Comparison of ENCODE assay signal across 8 cellular contexts in genomic region chr19:18932216-18932841, GRCh38. TPM values are rescaled to one million over a fixed set of nuclear protein-coding genes. Genes with fewer than 3 reads are reported as not detected.
A peak's percentile ranks its signal among the peaks of the same experiment; 100 is the strongest.
DNase-seq lines count a peak whose midpoint lies in the region; ATAC-seq, FAIRE-seq and TF ChIP-seq lines count a peak whose summit lies in the region.

No MANE protein-coding gene starts in this region.

- H3K4me2 ChIP-seq in endothelial cell of umbilical vein (ENCODE audit: insufficient read depth, low read length): no peak overlapping the region

- H3K27me3 Mint-ChIP-seq in naive thymus-derived CD4-positive, alpha-beta T cell: peaks cover 0 to 15% (median 8%) of the 10 kb centered on the region in 5 donors
- peaks cover 11% of the 10 kb centered on the region for H3K27me3 Mint-ChIP-seq in stimulated activated naive CD8-positive, alpha-beta T cell treated with anti-CD3 and anti-CD28 coated beads, Interleukin-15, Interleukin-2, amounts not matched to agents 100 ng/mL and 50 ng/mL, for 24 hours

- no TSS peak for BruUV-seq in endothelial cell of umbilical vein (replicated peaks; lab: Mats Ljungman, UMichigan)

- H3K9me3 ChIP-seq in endothelial cell of umbilical vein (replicated peaks; ENCODE audit: control insufficient read depth, insufficient read depth, low read length): no peaks in the 10 kb centered on the region
- H3K9me3 ChIP-seq in naive thymus-derived CD4-positive, alpha-beta T cell (ENCODE audit: control insufficient read depth in 2 of 3, low read length in 3 of 3): no peaks in the 10 kb centered on the region

- no peak for TF ChIP-seq POLR2A in endothelial cell of umbilical vein (IDR thresholded peaks at IDR 0.05; ENCODE audit: low read depth, low read length)

- peak; percentile 60 for FAIRE-seq in endothelial cell of umbilical vein (lab: Jason Lieb, UNC)

- POLR2A ChIA-PET in endothelial cell of umbilical vein (lab: Charles Lee): interaction anchor here (0.6 kb wide), 1 partner anchor 54 kb away, joined by 3 read pairs; no protein-coding TSS in a partner anchor
- POLR2A ChIA-PET in naive thymus-derived CD4-positive, alpha-beta T cell (lab: Charles Lee): interaction anchor here (0.5 to 2.0 kb wide), 3 partner anchors 13 to 234 kb away, joined by 3 to 8 read pairs (median 4); partner anchors contain the start of genes COPE and DDX49

- H3K36me3 Mint-ChIP-seq in naive thymus-derived CD4-positive, alpha-beta T cell: no peaks in the 10 kb centered on the region
- no peaks in the 10 kb centered on the region for H3K36me3 Mint-ChIP-seq in stimulated activated naive CD8-positive, alpha-beta T cell treated with anti-CD3 and anti-CD28 coated beads, Interleukin-15, Interleukin-2, amounts not matched to agents 100 ng/mL and 50 ng/mL, for 24 hours (ENCODE audit: low read depth)

- H3K27ac ChIP-seq in endothelial cell of umbilical vein (ENCODE audit: insufficient read depth, low read depth, low read length): no peak overlapping the region
- peak overlapping the region; percentile 39 for H3K27ac ChIP-seq in naive thymus-derived CD4-positive, alpha-beta T cell (ENCODE audit: low read depth, low read length)

- H4K20me1 ChIP-seq in endothelial cell of umbilical vein (replicated peaks; ENCODE audit: control insufficient read depth, extremely low read depth, insufficient read depth, low read length): no peaks in the 10 kb centered on the region

- peak; percentile 99 for ATAC-seq in naive thymus-derived CD4-positive, alpha-beta T cell
- ATAC-seq in HG02973 (IDR thresholded peaks at IDR 0.05; ENCODE audit: unreplicated experiment) (no peak), GM19452 (IDR thresholded peaks at IDR 0.05; ENCODE audit: unreplicated experiment) (no peak)

- H3K4me3 Mint-ChIP-seq in naive thymus-derived CD4-positive, alpha-beta T cell: peak overlapping the region; percentile 63 to 91 (median 80)
- H3K4me3 Mint-ChIP-seq in stimulated activated naive CD8-positive, alpha-beta T cell treated with anti-CD3 and anti-CD28 coated beads, Interleukin-15, Interleukin-2, amounts not matched to agents 100 ng/mL and 50 ng/mL, for 24 hours: peak overlapping the region; percentile 62

- peaks cover 8 to 43% of the 10 kb centered on the region in 2 experiments for H3K36me3 ChIP-seq in endothelial cell of umbilical vein (ENCODE audit: control insufficient read depth in 2 of 2, extremely low read depth in 1 of 2, insufficient read depth in 2 of 2, low read length in 2 of 2)
- peaks cover 0 to 14% (median 0%) of the 10 kb centered on the region in 3 experiments for H3K36me3 ChIP-seq in naive thymus-derived CD4-positive, alpha-beta T cell (ENCODE audit: control insufficient read depth in 2 of 3, insufficient read depth in 3 of 3, low read length in 3 of 3)

- H3K9me1 ChIP-seq in endothelial cell of umbilical vein (replicated peaks; ENCODE audit: control insufficient read depth, extremely low read depth, insufficient read depth, low read length): no peaks in the 10 kb centered on the region

- CTCF ChIA-PET in endothelial cell of umbilical vein (lab: Charles Lee): interaction anchor here (3.9 kb wide), 1 partner anchor 54 kb away, joined by 16 read pairs; no protein-coding TSS in a partner anchor
- CTCF ChIA-PET in naive thymus-derived CD4-positive, alpha-beta T cell (lab: Charles Lee): no interaction called here

- DNase-seq in G401 (ENCODE audit: low spot score) (peak; percentile 44), NCI-H748 treated with DMSO at 0.1 percent for 48 hours (lab: John Stamatoyannopoulos, UW) (peak; percentile 25), endothelial cell of umbilical vein (ENCODE audit: low read depth, low spot score) (peak; percentile 58)
- peak; percentile 52 for DNase-seq in activated CD8-positive, alpha-beta memory T cell treated with anti-CD3 and anti-CD28 coated beads, Interleukin-2, amount 50 U/mL, for 1 hour (ENCODE audit: extremely low read depth)
- DNase-seq in naive thymus-derived CD4-positive, alpha-beta T cell: peak; percentile 55 to 85 (median 72)

- no peak overlapping the region for H3K4me3 ChIP-seq in endothelial cell of umbilical vein (replicated peaks in 1 of 3; ENCODE audit: insufficient read depth in 1 of 3, low read depth in 1 of 3, low read length in 3 of 3)
- peak overlapping the region; percentile 55 for H3K4me3 ChIP-seq in naive thymus-derived CD4-positive, alpha-beta T cell (ENCODE audit: low read length)

- H3K4me1 Mint-ChIP-seq in naive thymus-derived CD4-positive, alpha-beta T cell: peaks cover 0 to 15% (median 8%) of the 10 kb centered on the region in 7 donors
- H3K4me1 Mint-ChIP-seq in stimulated activated naive CD8-positive, alpha-beta T cell treated with anti-CD3 and anti-CD28 coated beads, Interleukin-15, Interleukin-2, amounts not matched to agents 100 ng/mL and 50 ng/mL, for 24 hours (ENCODE audit: low read depth): peaks cover 4% of the 10 kb centered on the region

- dilution Hi-C loops in endothelial cell of umbilical vein (cut with MboI; ENCODE audit: extremely low pct_ligation_motif_present, low sequenced_read_pairs): no loop called here

- TF ChIP-seq CTCF in endothelial cell of umbilical vein (IDR thresholded peaks at IDR 0.05; ENCODE audit: extremely low read depth in 1 of 2, insufficient read depth in 1 of 2, low read depth in 1 of 2, low read length in 2 of 2): no peak

- no peaks in the 10 kb centered on the region for H3K4me1 ChIP-seq in endothelial cell of umbilical vein (ENCODE audit: control insufficient read depth, extremely low read depth, insufficient read depth, low read length)
- peaks cover 3 to 7% of the 10 kb centered on the region in 2 donors for H3K4me1 ChIP-seq in naive thymus-derived CD4-positive, alpha-beta T cell (ENCODE audit: control insufficient read depth in 2 of 2, insufficient read depth in 2 of 2, low read length in 2 of 2)

- H3K9me3 Mint-ChIP-seq in naive thymus-derived CD4-positive, alpha-beta T cell: peaks cover 0 to 1% (median 0%) of the 10 kb centered on the region in 11 donors
- H3K9me3 Mint-ChIP-seq in stimulated activated naive CD8-positive, alpha-beta T cell treated with anti-CD3 and anti-CD28 coated beads, Interleukin-15, Interleukin-2, amounts not matched to agents 100 ng/mL and 50 ng/mL, for 24 hours: no peaks in the 10 kb centered on the region

- H3K79me2 ChIP-seq in endothelial cell of umbilical vein (ENCODE audit: control insufficient read depth, insufficient read depth, low read length): no peaks in the 10 kb centered on the region

- in situ Hi-C loops in G401 (cut with HindIII; ENCODE audit: low sequenced_read_pairs): no loop called here

- no peak overlapping the region for H2AFZ ChIP-seq in endothelial cell of umbilical vein (ENCODE audit: low read depth, low read length)

- peak overlapping the region in 4 of 9 donors; percentile 2 to 84 (median 16) for H3K27ac Mint-ChIP-seq in naive thymus-derived CD4-positive, alpha-beta T cell
- H3K27ac Mint-ChIP-seq in stimulated activated naive CD8-positive, alpha-beta T cell treated with anti-CD3 and anti-CD28 coated beads, Interleukin-15, Interleukin-2, amounts not matched to agents 100 ng/mL and 50 ng/mL, for 24 hours: peak overlapping the region; percentile 50

- H3K9ac ChIP-seq in endothelial cell of umbilical vein (replicated peaks; ENCODE audit: extremely low read depth, insufficient read depth, low read length): no peak overlapping the region

- H3K27me3 ChIP-seq in endothelial cell of umbilical vein (ENCODE audit: control insufficient read depth in 2 of 2, insufficient read depth in 2 of 2, low read length in 2 of 2): no peaks in the 10 kb centered on the region
- H3K27me3 ChIP-seq in naive thymus-derived CD4-positive, alpha-beta T cell (ENCODE audit: control insufficient read depth in 2 of 2, insufficient read depth in 2 of 2, low read length in 2 of 2): no peaks in the 10 kb centered on the region

- intact Hi-C loops in endothelial cell of umbilical vein (cut with micrococcal nuclease): loop anchor here (2.0 kb wide), 1 partner anchor 54 kb away; no protein-coding TSS in a partner anchor
- intact Hi-C loops in naive thymus-derived CD4-positive, alpha-beta T cell (cut with micrococcal nuclease): loop anchor here (1.0 to 5.0 kb wide), 2 partner anchors 13 to 295 kb away; partner anchors contain the start of genes COPE (in 1 of the 2), DDX49 (in 1 of the 2) and KLHL26 (in 1 of the 2)

RNA-seq across cellular contexts. Expression of gene HOMER3, which starts 8.7 kb away (rescaled TPM):
- 25.0 and 57.7 TPM in 2 replicates for total RNA-seq in G401 (2014; rRNA removed; shearing (Covaris generic))
- total RNA-seq in endothelial cell of umbilical vein: 131 and 139 TPM in 2 replicates
- polyA plus RNA-seq in endothelial cell of umbilical vein: 180 and 184 TPM in 2 replicates
- polyA plus RNA-seq in endothelial cell of umbilical vein (2011; cell fraction: cytosol; rRNA removed): 87.0 and 149 TPM in 2 replicates
- 180 and 225 TPM in 2 replicates for polyA plus RNA-seq in endothelial cell of umbilical vein (2011; cell fraction: nucleus; rRNA removed)
- polyA plus RNA-seq in endothelial cell of umbilical vein (2012): 111 and 166 TPM in 2 replicates
- 82.4 and 98.5 TPM in 2 replicates for polyA minus RNA-seq in endothelial cell of umbilical vein
- 9.4 TPM for polyA minus RNA-seq in endothelial cell of umbilical vein (2011; cell fraction: cytosol; rRNA and poly(A)+ RNA removed)
- 43.0 and 63.2 TPM in 2 replicates for polyA minus RNA-seq in endothelial cell of umbilical vein (2011; cell fraction: nucleus; rRNA and poly(A)+ RNA removed)
- 10 to 100 TPM in 1 of 5 experiments, 1 to 10 TPM in 1, under 1 TPM in 2, not detected in 1; 0.53 to 16.3 (median 1.4) TPM for total RNA-seq in naive thymus-derived CD4-positive, alpha-beta T cell
- not detected for polyA plus RNA-seq in naive thymus-derived CD4-positive, alpha-beta T cell

RNA-seq across cellular contexts. Expression of gene DDX49, which starts 12.8 kb away (rescaled TPM):
- 64.6 and 77.8 TPM in 2 replicates for total RNA-seq in G401 (2014; rRNA removed; shearing (Covaris generic))
- total RNA-seq in endothelial cell of umbilical vein: 47.7 and 51.9 TPM in 2 replicates
- 60.1 and 61.8 TPM in 2 replicates for polyA plus RNA-seq in endothelial cell of umbilical vein
- polyA plus RNA-seq in endothelial cell of umbilical vein (2011; cell fraction: cytosol; rRNA removed): 39.0 and 47.3 TPM in 2 replicates
- 46.8 and 57.5 TPM in 2 replicates for polyA plus RNA-seq in endothelial cell of umbilical vein (2011; cell fraction: nucleus; rRNA removed)
- polyA plus RNA-seq in endothelial cell of umbilical vein (2012): 34.2 and 35.0 TPM in 2 replicates
- 52.3 and 54.3 TPM in 2 replicates for polyA minus RNA-seq in endothelial cell of umbilical vein
- polyA minus RNA-seq in endothelial cell of umbilical vein (2011; cell fraction: cytosol; rRNA and poly(A)+ RNA removed): 64.2 TPM
- polyA minus RNA-seq in endothelial cell of umbilical vein (2011; cell fraction: nucleus; rRNA and poly(A)+ RNA removed): 20.1 and 21.3 TPM in 2 replicates
- total RNA-seq in naive thymus-derived CD4-positive, alpha-beta T cell: 10 to 100 TPM; 36.4 to 63.2 (median 50.2) TPM
- polyA plus RNA-seq in naive thymus-derived CD4-positive, alpha-beta T cell: 10 to 100 TPM; 19.9 to 50.8 TPM

RNA-seq across cellular contexts. Expression of gene COPE, which starts 13.1 kb away (rescaled TPM):
- 410 and 516 TPM in 2 replicates for total RNA-seq in G401 (2014; rRNA removed; shearing (Covaris generic))
- total RNA-seq in endothelial cell of umbilical vein: 239 and 252 TPM in 2 replicates
- polyA plus RNA-seq in endothelial cell of umbilical vein: 407 and 557 TPM in 2 replicates
- polyA plus RNA-seq in endothelial cell of umbilical vein (2011; cell fraction: cytosol; rRNA removed): 209 and 297 TPM in 2 replicates
- 158 and 185 TPM in 2 replicates for polyA plus RNA-seq in endothelial cell of umbilical vein (2011; cell fraction: nucleus; rRNA removed)
- polyA plus RNA-seq in endothelial cell of umbilical vein (2012): 171 and 230 TPM in 2 replicates
- 136 and 146 TPM in 2 replicates for polyA minus RNA-seq in endothelial cell of umbilical vein
- 121 TPM for polyA minus RNA-seq in endothelial cell of umbilical vein (2011; cell fraction: cytosol; rRNA and poly(A)+ RNA removed)
- polyA minus RNA-seq in endothelial cell of umbilical vein (2011; cell fraction: nucleus; rRNA and poly(A)+ RNA removed): 53.9 and 83.6 TPM in 2 replicates
- 100 to 1,000 TPM; 124 to 283 (median 163) TPM for total RNA-seq in naive thymus-derived CD4-positive, alpha-beta T cell
- 100 to 1,000 TPM; 214 to 247 TPM for polyA plus RNA-seq in naive thymus-derived CD4-positive, alpha-beta T cell

RNA-seq across cellular contexts. Expression of gene CERS1, which starts 36.4 kb away (rescaled TPM):
- total RNA-seq in G401 (2014; rRNA removed; shearing (Covaris generic)): 10.5 and 13.1 TPM in 2 replicates
- 3.0 and 4.0 TPM in 2 replicates for total RNA-seq in endothelial cell of umbilical vein
- polyA plus RNA-seq in endothelial cell of umbilical vein: 8.5 and 11.0 TPM in 2 replicates
- 4.3 and 5.6 TPM in 2 replicates for polyA plus RNA-seq in endothelial cell of umbilical vein (2011; cell fraction: cytosol; rRNA removed)
- polyA plus RNA-seq in endothelial cell of umbilical vein (2011; cell fraction: nucleus; rRNA removed): 2.4 and 4.3 TPM in 2 replicates
- 3.3 and 8.7 TPM in 2 replicates for polyA plus RNA-seq in endothelial cell of umbilical vein (2012)
- 3.6 and 5.2 TPM in 2 replicates for polyA minus RNA-seq in endothelial cell of umbilical vein
- 5.6 TPM for polyA minus RNA-seq in endothelial cell of umbilical vein (2011; cell fraction: cytosol; rRNA and poly(A)+ RNA removed)
- 0.67 and 1.3 TPM in 2 replicates for polyA minus RNA-seq in endothelial cell of umbilical vein (2011; cell fraction: nucleus; rRNA and poly(A)+ RNA removed)
- not detected for total RNA-seq in naive thymus-derived CD4-positive, alpha-beta T cell
- polyA plus RNA-seq in naive thymus-derived CD4-positive, alpha-beta T cell: not detected
